Comparison of ENCODE assay signal across 17 cellular contexts in the genomic region with DNA sequence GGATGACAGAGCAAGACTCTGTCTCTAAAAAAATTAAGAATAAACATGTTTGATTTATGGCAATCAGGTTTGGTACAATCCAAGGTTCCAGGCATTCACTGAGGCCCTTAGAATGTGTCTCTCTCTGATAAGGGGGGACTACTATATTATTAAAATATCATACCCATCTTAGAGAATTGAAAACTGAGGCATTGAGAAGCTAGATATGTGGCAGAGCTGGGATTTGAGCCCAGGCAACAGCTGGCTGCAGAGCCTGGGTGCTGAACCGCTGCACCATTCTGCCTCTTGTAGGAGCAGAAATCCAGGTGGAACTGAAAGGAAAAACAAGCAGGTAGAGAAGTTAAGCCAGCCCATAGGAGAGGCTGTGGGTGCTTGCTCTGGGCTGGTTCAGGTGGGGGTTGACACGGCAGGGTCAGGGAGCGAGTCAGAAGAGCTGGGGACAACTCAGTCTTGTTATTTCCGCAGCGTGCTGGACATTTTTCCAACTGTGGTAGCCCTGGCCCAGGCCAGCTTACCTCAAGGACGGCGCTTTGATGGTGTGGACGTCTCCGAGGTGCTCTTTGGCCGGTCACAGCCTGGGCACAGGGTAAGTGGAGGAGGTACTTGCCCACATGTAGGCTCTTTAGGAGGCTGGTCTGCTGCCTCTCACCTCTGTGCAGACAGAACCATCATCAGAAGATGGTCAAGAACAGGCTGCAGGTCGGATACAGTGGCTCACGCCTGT.
A peak's percentile ranks its signal among the peaks of the same experiment; 100 is the strongest.
DNase-seq lines count a peak whose midpoint lies in the region; ATAC-seq, FAIRE-seq and TF ChIP-seq lines count a peak whose summit lies in the region.
"Had no signal": no experiment of that assay in that cellular context is flagged by ENCODE, and none has a peak within 500 bp of the region (broad histone marks: within the 10 kb centered on the region; RNA-seq: fewer than 3 reads in every experiment).

No MANE protein-coding gene starts in this region.

- no TSS peak for BruUV-seq in GM12878 (replicated peaks; lab: Mats Ljungman, UMichigan)

- H3K27ac ChIP-seq in HEK293 (ENCODE audit: extremely low read depth, low read depth, low read length) = no peak overlapping the region
- H3K27ac ChIP-seq in GM12878 (ENCODE audit: control insufficient read depth, insufficient read depth) = no peak overlapping the region
- no peak overlapping the region for H3K27ac ChIP-seq in esophagus muscularis mucosa (replicated peaks in 1 of 4)
- no peak overlapping the region for H3K27ac ChIP-seq in esophagus squamous epithelium

- H3K36me3 ChIP-seq in HEK293 (ENCODE audit: control insufficient read depth in 2 of 2, insufficient read depth in 1 of 2, low read length in 2 of 2) = no peaks in the 10 kb centered on the region
- H3K36me3 ChIP-seq in GM12878 (ENCODE audit: control insufficient read depth in 2 of 2, insufficient read depth in 2 of 2, low read length in 1 of 2) = no peaks in the 10 kb centered on the region
- H3K36me3 ChIP-seq in esophagus muscularis mucosa = no peaks in the 10 kb centered on the region
- no peaks in the 10 kb centered on the region for H3K36me3 ChIP-seq in esophagus squamous epithelium
- H3K36me3 ChIP-seq: HAP-1 had no signal

- CTCF ChIA-PET in HEK293 (lab: Yijun Ruan, JAX) = interaction anchor here (0.9 to 1.2 kb wide), 3 partner anchors 64 to 222 kb away, joined by 3 to 4 read pairs (median 3); no protein-coding TSS in a partner anchor
- CTCF ChIA-PET in GM12878 (lab: Yijun Ruan, JAX) = no interaction called here

- RAD21 ChIA-PET in GM12878 (lab: Charles Lee; ENCODE audit: unreplicated experiment) = no interaction called here

- 88% methylated on average over 12 of the region's 12 CpGs for WGBS in GM12878 (ENCODE audit: insufficient coverage, insufficient replicate concordance, low lambda C conversion rate, missing lambda C conversion rate)
- 97% methylated on average over 7 of the region's 12 CpGs for WGBS in esophagus muscularis mucosa
- WGBS in esophagus squamous epithelium, 2 donors = 71 to 98% methylated on average over 8 to 9 of the region's 12 CpGs

- intact Hi-C loops in GM12878 (cut with micrococcal nuclease; ENCODE audit: unreplicated experiment) = no loop called here
- intact Hi-C loops in esophagus muscularis mucosa (cut with DNase I) = loop anchor here (5.0 kb wide), 1 partner anchor 122 kb away; no protein-coding TSS in a partner anchor
- intact Hi-C loops in esophagus squamous epithelium (cut with DNase I) = no loop called here

- H3K4me3 ChIP-seq in HEK293 (ENCODE audit: low read depth, low read length) (no peak overlapping the region), GM12878 (no peak overlapping the region), esophagus muscularis mucosa (no peak overlapping the region), esophagus squamous epithelium (no peak overlapping the region)
- H3K4me3 ChIP-seq: HAP-1 had no signal

- no peak overlapping the region for H3K4me2 ChIP-seq in GM12878 (ENCODE audit: control insufficient read depth, insufficient read depth)

- TF ChIP-seq POLR2A in GM12878 (IDR thresholded peaks at IDR 0.05; ENCODE audit: low read depth, low read length) (no peak), esophagus muscularis mucosa (IDR thresholded peaks at IDR 0.05; ENCODE audit: low read depth) (no peak), esophagus squamous epithelium (IDR thresholded peaks at IDR 0.05) (no peak)

- no peak for ATAC-seq in GM12878

- H2AFZ ChIP-seq in GM12878 (ENCODE audit: control insufficient read depth, low read depth, low read length) = no peak overlapping the region

- no peaks in the 10 kb centered on the region for H3K79me2 ChIP-seq in GM12878 (ENCODE audit: control insufficient read depth, insufficient read depth, low read length)

- DNase-seq in GM12878 (ENCODE audit: low read depth, low spot score) = no peak
- peak; percentile 47 for DNase-seq in esophagus muscularis mucosa (ENCODE audit: extremely low spot score)
- DNase-seq in ureter (ENCODE audit: low spot score) = peak; percentile 38
- no peak for DNase-seq in DMS53 treated with DMSO at 0.1 percent for 48 hours (lab: John Stamatoyannopoulos, UW; ENCODE audit: unreplicated experiment)
- no peak for DNase-seq in GM20000 (ENCODE audit: low spot score)
- no peak for DNase-seq in esophagus squamous epithelium (lab: John Stamatoyannopoulos, UW)
- DNase-seq: C1 segment of cervical spinal cord; Calu3; CD4-positive, alpha-beta T cell; DMS 273 treated with DMSO at 0.1 percent for 48 hours; DMS79; GOT3; HFFc6 had no signal

- H3K27me3 ChIP-seq in GM12878 (replicated peaks in 1 of 2; ENCODE audit: control insufficient read depth in 2 of 2, insufficient read depth in 2 of 2, low read length in 1 of 2) (no peaks in the 10 kb centered on the region), esophagus muscularis mucosa (no peaks in the 10 kb centered on the region), esophagus squamous epithelium (no peaks in the 10 kb centered on the region)

- in situ Hi-C loops in GM12878 (cut with MboI) = no loop called here

- TF ChIP-seq CTCF in HEK293 (tag by site-specific recombination; IDR thresholded peaks at IDR 0.05) (no peak), GM12878 (IDR thresholded peaks at IDR 0.05 in 2 of 3, conservative IDR thresholded peaks at IDR 0.05 in 1 of 3; ENCODE audit: control insufficient read depth in 2 of 3, extremely low read depth in 1 of 3, insufficient read depth in 1 of 3, low read depth in 3 of 3, low read length in 3 of 3) (no peak), esophagus muscularis mucosa (IDR thresholded peaks at IDR 0.05) (no peak), GM20000 (IDR thresholded peaks at IDR 0.05; ENCODE audit: extremely low read depth, missing control alignments) (no peak), esophagus squamous epithelium (IDR thresholded peaks at IDR 0.05) (no peak)

- POLR2A ChIA-PET in HEK293 (lab: Yijun Ruan, JAX) = no interaction called here
- POLR2A ChIA-PET in GM12878 (lab: Charles Lee) = no interaction called here

- SMC1A ChIA-PET in GM12878 (lab: Charles Lee; ENCODE audit: uncharacterized antibody, unreplicated experiment) = no interaction called here

- TF ChIP-seq RAD21 in GM12878 (IDR thresholded peaks at IDR 0.05; ENCODE audit: insufficient read depth, low read depth, low read length) = no peak

- H3K9me3 ChIP-seq in HEK293 (ENCODE audit: control insufficient read depth, insufficient read depth, low read depth, low read length) = no peaks in the 10 kb centered on the region
- no peaks in the 10 kb centered on the region for H3K9me3 ChIP-seq in GM12878 (replicated peaks; ENCODE audit: control insufficient read depth, insufficient read depth, low read length)
- H3K9me3 ChIP-seq in esophagus muscularis mucosa = peaks cover 0 to 10% (median 9%) of the 10 kb centered on the region in 4 donors
- H3K9me3 ChIP-seq in esophagus squamous epithelium = peaks cover 0 to 8% (median 8%) of the 10 kb centered on the region in 3 donors
- H3K9me3 ChIP-seq: HAP-1 had no signal

- H3K4me1 ChIP-seq in HEK293 (ENCODE audit: control insufficient read depth, insufficient read depth, low read length) (no peaks in the 10 kb centered on the region; the same call in 1 of the 2 replicates), GM12878 (ENCODE audit: control insufficient read depth, insufficient read depth, low read length) (peaks cover 6% of the 10 kb centered on the region), esophagus muscularis mucosa (peaks cover 7 to 13% (median 10%) of the 10 kb centered on the region in 4 donors), esophagus squamous epithelium (peaks cover 0 to 12% (median 4%) of the 10 kb centered on the region in 3 donors)
- H3K4me1 ChIP-seq: HAP-1 had no signal

- no peak overlapping the region for H3K9ac ChIP-seq in GM12878 (ENCODE audit: control insufficient read depth, insufficient read depth, low read length)

- no peak for TF ChIP-seq EP300 in GM12878 (IDR thresholded peaks at IDR 0.05; ENCODE audit: borderline replicate concordance in 1 of 2, control insufficient read depth in 1 of 2, low read depth in 2 of 2, low read length in 2 of 2)
- no peak for TF ChIP-seq EP300 in esophagus muscularis mucosa (IDR thresholded peaks at IDR 0.05)

- H4K20me1 ChIP-seq in GM12878 (ENCODE audit: control insufficient read depth, insufficient read depth) = no peaks in the 10 kb centered on the region

- no peak for FAIRE-seq in GM12878 (lab: Jason Lieb, UNC)
- FAIRE-seq: A204.1, GM12891 had no signal

TF ChIP-seq in HEK293, 187 proteins besides CTCF, POLR2A, EP300 and RAD21 (continues in another document):
- peak; percentile 25 for TF ChIP-seq SETDB1 (IDR thresholded peaks at IDR 0.05; ENCODE audit: insufficient read length, low read length)

TF ChIP-seq in GM12878, 131 proteins besides CTCF, POLR2A, EP300 and RAD21:
- TF ChIP-seq CBX5 (IDR thresholded peaks at IDR 0.05; ENCODE audit: low read depth) = peak; percentile 41; the same call in 1 of the 2 replicates
- TF ChIP-seq CHD1 (IDR thresholded peaks at IDR 0.05; ENCODE audit: low read depth, low read length) = no peak
- no peak for TF ChIP-seq CBX3 (IDR thresholded peaks at IDR 0.05; ENCODE audit: borderline replicate concordance, low read depth)
- no peak for TF ChIP-seq FOS (IDR thresholded peaks at IDR 0.05; ENCODE audit: borderline replicate concordance, extremely low read depth, insufficient read length)
- TF ChIP-seq EED (IDR thresholded peaks at IDR 0.05; ENCODE audit: low read depth) = no peak
- TF ChIP-seq HDAC2 (IDR thresholded peaks at IDR 0.05) = no peak
- TF ChIP-seq POLR2AphosphoS2 (IDR thresholded peaks at IDR 0.05; ENCODE audit: low read depth, low read length) = no peak
- TF ChIP-seq KAT2A (conservative IDR thresholded peaks at IDR 0.05; ENCODE audit: control insufficient read depth, low read depth, low read length) = no peak

Comparison
In these comparisons a context has a peak if more than half of its experiments do, and no peak if none do; other contexts are left out.
1. DNase-seq: peak in esophagus muscularis mucosa (single experiment) and ureter (single experiment); none in GM12878 (single experiment), DMS53 treated with DMSO at 0.1 percent for 48 hours (single experiment), GM20000 (single experiment) and esophagus squamous epithelium (single experiment).